ENCODE assay signal across 19 cellular contexts in the genomic region with DNA sequence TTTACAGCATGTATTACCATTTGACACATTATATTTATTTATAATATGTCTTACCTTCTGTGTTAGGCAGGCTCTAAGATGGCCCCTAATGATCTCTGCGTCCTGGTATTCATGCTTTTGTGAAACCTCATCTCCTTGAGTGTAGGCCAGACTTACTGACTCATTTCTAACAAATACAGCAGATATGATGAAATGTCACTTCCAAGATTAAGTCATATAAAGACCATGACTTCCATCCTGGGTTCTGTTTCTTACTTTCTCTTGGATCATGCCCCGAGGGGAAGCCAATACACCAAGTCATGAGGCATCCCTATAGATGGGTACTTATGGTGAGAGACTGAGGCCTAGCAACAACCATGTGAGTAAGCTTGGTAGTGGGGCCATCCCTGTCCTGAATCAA.
DNase-seq lines count a peak whose midpoint lies in the region; ATAC-seq lines count a peak whose summit lies in the region.
"Had no signal": no experiment of that assay in that cellular context is flagged by ENCODE, and none has a peak within 500 bp of the region (broad histone marks: within the 10 kb centered on the region; RNA-seq: fewer than 3 reads in every experiment).

No MANE protein-coding gene starts in this region.

- H3K9ac ChIP-seq in adipocyte (ENCODE audit: low read length): no peak overlapping the region

- no peak overlapping the region for H3K4me3 Mint-ChIP-seq in stimulated activated naive CD8-positive, alpha-beta T cell treated with anti-CD3 and anti-CD28 coated beads, Interleukin-15, amount 100 ng/mL, for 72 hours
- H3K4me3 Mint-ChIP-seq: activated CD8-positive, alpha-beta T cell treated with anti-CD3 and anti-CD28 coated beads, Interleukin-2, amount 10 ng/mL, durations not matched to agents 7 days and 5 days; T-helper 2 cell treated with Interferon-gamma antibody and Interleukin-4, amounts not matched to agents 5 μg/mL and 100 μg/mL, for 36 hours had no signal

- peaks cover 20% of the 10 kb centered on the region for H3K9me3 ChIP-seq in adipocyte (ENCODE audit: control insufficient read depth, low read length)
- H3K9me3 ChIP-seq: BE2C, upper lobe of right lung had no signal

- H3K27ac Mint-ChIP-seq in stimulated activated naive CD8-positive, alpha-beta T cell treated with anti-CD3 and anti-CD28 coated beads, Interleukin-15, amount 100 ng/mL, for 72 hours: no peak overlapping the region
- H3K27ac Mint-ChIP-seq: activated CD8-positive, alpha-beta T cell treated with anti-CD3 and anti-CD28 coated beads, Interleukin-2, amount 10 ng/mL, durations not matched to agents 7 days and 5 days; T-helper 2 cell treated with Interferon-gamma antibody and Interleukin-4, amounts not matched to agents 5 μg/mL and 100 μg/mL, for 36 hours had no signal

- peak; percentile 43 for ATAC-seq in stimulated activated naive CD8-positive, alpha-beta T cell treated with anti-CD3 and anti-CD28 coated beads, Interleukin-15, amount 100 ng/mL, for 72 hours
- no peak for ATAC-seq in stimulated activated naive CD8-positive, alpha-beta T cell treated with anti-CD3 and anti-CD28 coated beads, Interleukin-15, Interleukin-2, amounts not matched to agents 100 U/mL and 50 U/mL, for 24 hours
- no peak for ATAC-seq in GM21360 (IDR thresholded peaks at IDR 0.05; ENCODE audit: unreplicated experiment)
- ATAC-seq: activated CD8-positive, alpha-beta T cell treated with anti-CD3 and anti-CD28 coated beads, Interleukin-2, amount 10 ng/mL, durations not matched to agents 7 days and 5 days; GM12878; upper lobe of right lung had no signal

- peaks cover 9 to 16% of the 10 kb centered on the region in 2 donors for H3K9me3 Mint-ChIP-seq in stimulated activated naive CD8-positive, alpha-beta T cell treated with anti-CD3 and anti-CD28 coated beads, Interleukin-15, amount 100 ng/mL, for 72 hours

- no peaks in the 10 kb centered on the region for H3K27me3 Mint-ChIP-seq in stimulated activated naive CD8-positive, alpha-beta T cell treated with anti-CD3 and anti-CD28 coated beads, Interleukin-15, amount 100 ng/mL, for 72 hours

- H3K27me3 ChIP-seq in adipocyte (replicated peaks; ENCODE audit: control insufficient read depth, insufficient read depth, low read length): no peaks in the 10 kb centered on the region
- H3K27me3 ChIP-seq: BE2C, esophagus muscularis mucosa, upper lobe of right lung had no signal

- peaks cover 8% of the 10 kb centered on the region for H3K36me3 ChIP-seq in adipocyte (ENCODE audit: control insufficient read depth, insufficient read depth, low read length, severe bottlenecking)
- H3K36me3 ChIP-seq: BE2C, esophagus muscularis mucosa, upper lobe of right lung had no signal

- DNase-seq in stimulated activated naive CD8-positive, alpha-beta T cell treated with anti-CD3 and anti-CD28 coated beads, Interleukin-15, amount 100 ng/mL, for 72 hours: no peak
- no peak for DNase-seq in stimulated activated naive CD8-positive, alpha-beta T cell treated with anti-CD3 and anti-CD28 coated beads, Interleukin-15, Interleukin-2, amounts not matched to agents 100 U/mL and 50 U/mL, for 24 hours
- peak; percentile 69 for DNase-seq in adipocyte (ENCODE audit: low read depth)
- DNase-seq in fibroblast of the conjunctiva (ENCODE audit: low read depth): peak; percentile 81
- no peak for DNase-seq in NCI-H2081 treated with DMSO at 0.1 percent for 48 hours (lab: John Stamatoyannopoulos, UW)
- DNase-seq in activated CD4-positive, alpha-beta T cell treated with anti-CD3 and anti-CD28 coated beads, Interleukin-2, amount 50 U/mL, for 48 hours: no peak
- DNase-seq in NCI-H2171 (lab: John Stamatoyannopoulos, UW): no peak
- DNase-seq: activated CD8-positive, alpha-beta T cell treated with anti-CD3 and anti-CD28 coated beads, Interleukin-2, amount 10 ng/mL, durations not matched to agents 7 days and 5 days; activated naive CD4-positive, alpha-beta T cell treated with Interleukin-2 at 50 U/mL for 16 hours; BE2C; DMS53; NCI-H187; NCI-H69; RPMI8226; upper lobe of right lung had no signal

- peaks cover 29% of the 10 kb centered on the region for H3K4me1 ChIP-seq in adipocyte (ENCODE audit: control insufficient read depth, insufficient read depth, low read length)
- H3K4me1 ChIP-seq: BE2C, upper lobe of right lung had no signal

- H3K4me1 Mint-ChIP-seq in stimulated activated naive CD8-positive, alpha-beta T cell treated with anti-CD3 and anti-CD28 coated beads, Interleukin-15, amount 100 ng/mL, for 72 hours: no peaks in the 10 kb centered on the region

- H3K4me3 ChIP-seq in adipocyte (ENCODE audit: low read length): no peak overlapping the region
- H3K4me3 ChIP-seq: esophagus muscularis mucosa, GM12878, upper lobe of right lung had no signal

Comparison
In these comparisons a context has a peak if more than half of its experiments do, and no peak if none do; other contexts are left out.
1. DNase-seq: peak in adipocyte (single experiment) and fibroblast of the conjunctiva (single experiment); none in stimulated activated naive CD8-positive, alpha-beta T cell treated with anti-CD3 and anti-CD28 coated beads, Interleukin-15, amount 100 ng/mL, for 72 hours (0 of 2), stimulated activated naive CD8-positive, alpha-beta T cell treated with anti-CD3 and anti-CD28 coated beads, Interleukin-15, Interleukin-2, amounts not matched to agents 100 U/mL and 50 U/mL, for 24 hours (single experiment), NCI-H2081 treated with DMSO at 0.1 percent for 48 hours (single experiment), activated CD4-positive, alpha-beta T cell treated with anti-CD3 and anti-CD28 coated beads, Interleukin-2, amount 50 U/mL, for 48 hours (0 of 2) and NCI-H2171 (single experiment).